Comparison of ENCODE assay signal across 3 cellular contexts in genomic region chr1:1978690-1979481, GRCh38. TPM values are rescaled to one million over a fixed set of nuclear protein-coding genes. Genes with fewer than 3 reads are reported as not detected.
"Had no signal": no experiment of that assay in that cellular context is flagged by ENCODE, and none has a peak within 500 bp of the region (broad histone marks: within the 10 kb centered on the region; RNA-seq: fewer than 3 reads in every experiment).

No MANE protein-coding gene starts in this region.

RNA-seq across cellular contexts. Expression of gene CFAP74, which starts 24.7 kb away (rescaled TPM):
- total RNA-seq: GM23248, HT-29, IMR-90 had no signal
- polyA plus RNA-seq: GM23248, IMR-90 had no signal

RNA-seq across cellular contexts. Expression of gene GABRD, which starts 40.3 kb away (rescaled TPM):
- total RNA-seq: GM23248, HT-29, IMR-90 had no signal
- polyA plus RNA-seq: GM23248, IMR-90 had no signal

RNA-seq across cellular contexts. Expression of gene TMEM52, which starts 59.8 kb away (rescaled TPM):
- total RNA-seq: GM23248 had no signal
